ENCODE assay signal across 25 cellular contexts in genomic region chr11:57087966-57088365, GRCh38.
"Had no signal": no experiment of that assay in that cellular context is flagged by ENCODE, and none has a peak within 500 bp of the region (broad histone marks: within the 10 kb centered on the region; RNA-seq: fewer than 3 reads in every experiment).

No MANE protein-coding gene starts in this region.

- H3K9me3 Mint-ChIP-seq: activated CD4-positive, alpha-beta memory T cell treated with anti-CD3 and anti-CD28 coated beads for 36 hours; activated CD4-positive, alpha-beta T cell treated with anti-CD3 and anti-CD28 coated beads, Interleukin-2, amount 10 ng/mL, durations not matched to agents 7 days and 5 days; activated naive CD4-positive, alpha-beta T cell treated with anti-CD3 and anti-CD28 coated beads for 36 hours; activated T-cell treated with anti-CD3 and anti-CD28 coated beads, Interleukin-2, amount 50 U/mL, for 4 hours; brain had no signal

- H3K36me3 Mint-ChIP-seq: activated CD4-positive, alpha-beta memory T cell treated with anti-CD3 and anti-CD28 coated beads for 36 hours; activated naive CD8-positive, alpha-beta T cell; brain had no signal

- H3K4me1 Mint-ChIP-seq: activated CD4-positive, alpha-beta T cell treated with anti-CD3 and anti-CD28 coated beads, Interleukin-2, amount 10 ng/mL, durations not matched to agents 7 days and 5 days; activated T-helper 17 cell treated with anti-CD3 and anti-CD28 coated beads, Interleukin-2, amount 50 U/mL, for 72 hours had no signal

- H3K27me3 Mint-ChIP-seq: activated CD4-positive, alpha-beta T cell treated with anti-CD3 and anti-CD28 coated beads, Interleukin-2, amount 10 ng/mL, durations not matched to agents 7 days and 5 days had no signal

- ATAC-seq: activated T-cell treated with anti-CD3 and anti-CD28 coated beads, Interleukin-2, amount 50 U/mL, for 4 hours; activated T-helper 17 cell treated with anti-CD3 and anti-CD28 coated beads, Interleukin-2, amount 50 U/mL, for 72 hours; Panc1; Right ventricle myocardium inferior had no signal

- DNase-seq: activated CD4-positive, alpha-beta memory T cell treated with anti-CD3 and anti-CD28 coated beads for 36 hours; activated CD4-positive, alpha-beta T cell treated with anti-CD3 and anti-CD28 coated beads, Interleukin-2, amount 10 ng/mL, durations not matched to agents 7 days and 5 days; activated CD4-positive, CD25-positive, alpha-beta regulatory T cell; activated CD8-positive, alpha-beta memory T cell treated with anti-CD3 and anti-CD28 coated beads for 24 hours; activated gamma-delta T cell; activated naive CD4-positive, alpha-beta T cell treated with anti-CD3 and anti-CD28 coated beads for 36 hours; activated T-cell treated with anti-CD3 and anti-CD28 coated beads, Interleukin-2, amount 50 U/mL, for 4 hours; amygdala; IMR-90; Kasumi-1; KBM-7; NCI-H1048; NCI-H2029; NCI-H2107; NCI-H510A treated with DMSO at 0.1 percent for 48 hours; NCI-H774; OCI-M1; RPMI8226; SK-N-SH; T-helper 1 cell had no signal

- H3K27ac Mint-ChIP-seq: activated CD4-positive, alpha-beta memory T cell treated with anti-CD3 and anti-CD28 coated beads for 36 hours; activated CD4-positive, alpha-beta T cell treated with anti-CD3 and anti-CD28 coated beads, Interleukin-2, amount 10 ng/mL, durations not matched to agents 7 days and 5 days; activated naive CD4-positive, alpha-beta T cell treated with anti-CD3 and anti-CD28 coated beads for 36 hours; activated naive CD8-positive, alpha-beta T cell; activated T-helper 17 cell treated with anti-CD3 and anti-CD28 coated beads, Interleukin-2, amount 50 U/mL, for 72 hours had no signal

- H3K4me3 Mint-ChIP-seq: activated CD4-positive, alpha-beta memory T cell treated with anti-CD3 and anti-CD28 coated beads for 36 hours; activated CD4-positive, alpha-beta T cell treated with anti-CD3 and anti-CD28 coated beads, Interleukin-2, amount 10 ng/mL, durations not matched to agents 7 days and 5 days; activated naive CD4-positive, alpha-beta T cell treated with anti-CD3 and anti-CD28 coated beads for 36 hours; activated naive CD8-positive, alpha-beta T cell; activated T-cell treated with anti-CD3 and anti-CD28 coated beads, Interleukin-2, amount 50 U/mL, for 4 hours; activated T-helper 17 cell treated with anti-CD3 and anti-CD28 coated beads, Interleukin-2, amount 50 U/mL, for 72 hours; brain had no signal
